22 cellular contexts compared by ENCODE assay signal in the genomic region with DNA sequence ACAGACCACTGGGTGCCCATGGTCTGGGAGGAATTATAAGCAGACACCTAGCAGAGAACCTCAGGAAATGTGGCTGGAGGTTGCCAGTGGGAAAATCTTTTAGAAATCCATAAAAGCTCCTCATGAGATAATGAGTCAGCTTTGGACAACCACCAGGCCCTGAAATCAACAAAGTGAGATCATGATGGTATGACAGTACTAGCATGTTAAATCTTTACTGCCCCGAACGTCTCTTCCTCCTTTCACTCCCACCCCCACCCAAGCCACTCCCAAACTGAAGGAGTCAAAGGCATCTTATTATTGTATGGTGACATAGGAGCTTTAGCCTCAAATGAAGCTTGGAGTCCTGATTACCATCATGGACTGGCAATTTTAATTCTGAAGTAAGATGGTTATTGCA.
A peak's percentile ranks its signal among the peaks of the same experiment; 100 is the strongest.
DNase-seq lines count a peak whose midpoint lies in the region; ATAC-seq and TF ChIP-seq lines count a peak whose summit lies in the region.
"Had no signal": no experiment of that assay in that cellular context is flagged by ENCODE, and none has a peak within 500 bp of the region (broad histone marks: within the 10 kb centered on the region; RNA-seq: fewer than 3 reads in every experiment).

No MANE protein-coding gene starts in this region.

- H2BK5ac ChIP-seq in mesenchymal stem cell (ENCODE audit: low read depth, low read length, poor library complexity, severe bottlenecking): no peak overlapping the region

- H3K4me1 ChIP-seq in mesenchymal stem cell (ENCODE audit: control insufficient read depth, insufficient read depth, low read depth, low read length): no peaks in the 10 kb centered on the region
- H3K4me1 ChIP-seq: sigmoid colon had no signal

- no peak overlapping the region for H3K4me3 Mint-ChIP-seq in immature natural killer cell
- no peak overlapping the region for H3K4me3 Mint-ChIP-seq in activated T-helper 1 cell treated with anti-CD3 and anti-CD28 coated beads, Interleukin-12 subunit alpha, Interleukin-12 subunit beta, Interleukin-2, Interleukin-4 antibody, amounts not matched to agents 30 ng/mL and 10 ng/mL and 1 ng/mL, durations not matched to agents 14 hours and 24 hours and 36 hours
- H3K4me3 Mint-ChIP-seq: activated CD4-positive, alpha-beta T cell treated with anti-CD3 and anti-CD28 coated beads, Interleukin-2, amount 10 ng/mL, durations not matched to agents 7 days and 5 days; activated naive CD4-positive, alpha-beta T cell treated with anti-CD3 and anti-CD28 coated beads, Interleukin-2, amount 10 ng/mL, durations not matched to agents 7 days and 5 days had no signal

- no peak overlapping the region for H3K4me3 ChIP-seq in AG04450 (ENCODE audit: low read depth, low read length)
- no peak overlapping the region for H3K4me3 ChIP-seq in choroid plexus epithelial cell (ENCODE audit: low read depth, low read length)
- H3K4me3 ChIP-seq in mesenchymal stem cell (ENCODE audit: insufficient read depth in 1 of 2, low read depth in 1 of 2, low read length in 2 of 2): no peak overlapping the region
- H3K4me3 ChIP-seq: cardiac muscle cell, sigmoid colon had no signal

- no peak overlapping the region for H3K27ac ChIP-seq in AG04450 (ENCODE audit: low read depth, low read length)
- no peak overlapping the region for H3K27ac ChIP-seq in mesenchymal stem cell (ENCODE audit: low read length, poor library complexity, severe bottlenecking)
- H3K27ac ChIP-seq: cardiac muscle cell, sigmoid colon had no signal

- H4K91ac ChIP-seq in mesenchymal stem cell (ENCODE audit: low read length): no peak overlapping the region

- H3K9me3 ChIP-seq in AG04450 (ENCODE audit: control insufficient read depth, insufficient read depth, low read length) (no peaks in the 10 kb centered on the region), mesenchymal stem cell (ENCODE audit: control insufficient read depth, low read length) (no peaks in the 10 kb centered on the region)
- H3K9me3 ChIP-seq: sigmoid colon had no signal

- no peak overlapping the region for H2BK120ac ChIP-seq in mesenchymal stem cell (ENCODE audit: low read depth, low read length)

- no CpG with 5 or more reads among the region's 2 CpGs for WGBS in mesenchymal stem cell

- no peak overlapping the region for H2BK15ac ChIP-seq in mesenchymal stem cell (ENCODE audit: low read depth, poor library complexity, severe bottlenecking)

- intact Hi-C loops in activated T-helper 1 cell treated with anti-CD3 and anti-CD28 coated beads, Interleukin-12 subunit alpha, Interleukin-12 subunit beta, Interleukin-2, Interleukin-4 antibody, amounts not matched to agents 30 ng/mL and 10 ng/mL and 1 ng/mL, durations not matched to agents 14 hours and 24 hours and 36 hours (cut with micrococcal nuclease): no loop called here

- no peak overlapping the region for H3K14ac ChIP-seq in mesenchymal stem cell (ENCODE audit: low read length in 2 of 2)

- H3K23ac ChIP-seq in mesenchymal stem cell (ENCODE audit: low read length in 2 of 2): no peak overlapping the region

- no peak overlapping the region for H3K27ac Mint-ChIP-seq in immature natural killer cell
- no peak overlapping the region for H3K27ac Mint-ChIP-seq in activated T-helper 1 cell treated with anti-CD3 and anti-CD28 coated beads, Interleukin-12 subunit alpha, Interleukin-12 subunit beta, Interleukin-2, Interleukin-4 antibody, amounts not matched to agents 30 ng/mL and 10 ng/mL and 1 ng/mL, durations not matched to agents 14 hours and 24 hours and 36 hours
- H3K27ac Mint-ChIP-seq: activated CD4-positive, alpha-beta T cell treated with anti-CD3 and anti-CD28 coated beads, Interleukin-2, amount 10 ng/mL, durations not matched to agents 7 days and 5 days; activated naive CD4-positive, alpha-beta T cell treated with anti-CD3 and anti-CD28 coated beads, Interleukin-2, amount 10 ng/mL, durations not matched to agents 7 days and 5 days had no signal

- H3K27me3 Mint-ChIP-seq in immature natural killer cell (ENCODE audit: low read depth in 3 of 3): no peaks in the 10 kb centered on the region
- no peaks in the 10 kb centered on the region for H3K27me3 Mint-ChIP-seq in activated T-helper 1 cell treated with anti-CD3 and anti-CD28 coated beads, Interleukin-12 subunit alpha, Interleukin-12 subunit beta, Interleukin-2, Interleukin-4 antibody, amounts not matched to agents 30 ng/mL and 10 ng/mL and 1 ng/mL, durations not matched to agents 14 hours and 24 hours and 36 hours (ENCODE audit: insufficient read depth)
- H3K27me3 Mint-ChIP-seq: activated CD4-positive, alpha-beta T cell treated with anti-CD3 and anti-CD28 coated beads, Interleukin-2, amount 10 ng/mL, durations not matched to agents 7 days and 5 days; activated naive CD4-positive, alpha-beta T cell treated with anti-CD3 and anti-CD28 coated beads, Interleukin-2, amount 10 ng/mL, durations not matched to agents 7 days and 5 days had no signal

- H4K8ac ChIP-seq in mesenchymal stem cell (ENCODE audit: low read length): no peak overlapping the region

- no peak overlapping the region for H3K18ac ChIP-seq in mesenchymal stem cell (ENCODE audit: low read depth in 1 of 2, low read length in 2 of 2)

- H3K27me3 ChIP-seq in AG04450 (ENCODE audit: control insufficient read depth, insufficient read depth, low read length) (no peaks in the 10 kb centered on the region), mesenchymal stem cell (ENCODE audit: control insufficient read depth in 1 of 2, insufficient read depth in 1 of 2, low read length in 2 of 2) (no peaks in the 10 kb centered on the region)
- H3K27me3 ChIP-seq: cardiac muscle cell, sigmoid colon had no signal

- H2AK5ac ChIP-seq in mesenchymal stem cell (ENCODE audit: low read length, severe bottlenecking): no peak overlapping the region

- H2AFZ ChIP-seq in mesenchymal stem cell (ENCODE audit: low read depth, low read length): no peak overlapping the region

- H3K4me2 ChIP-seq in mesenchymal stem cell (ENCODE audit: low read length, poor library complexity, severe bottlenecking): no peak overlapping the region

- no peak for ATAC-seq in HG03520 (IDR thresholded peaks at IDR 0.05; ENCODE audit: unreplicated experiment)

- no peaks in the 10 kb centered on the region for H3K79me1 ChIP-seq in mesenchymal stem cell (replicated peaks; ENCODE audit: low read length, poor library complexity, severe bottlenecking)

- TF ChIP-seq CTCF in AG04450 (IDR thresholded peaks at IDR 0.05; ENCODE audit: low read depth, low read length) (no peak), choroid plexus epithelial cell (conservative IDR thresholded peaks at IDR 0.05; ENCODE audit: low read depth, low read length) (no peak)

- no peaks in the 10 kb centered on the region for H3K36me3 ChIP-seq in mesenchymal stem cell (ENCODE audit: control insufficient read depth in 1 of 2, insufficient read depth in 2 of 2, low read depth in 1 of 2, low read length in 2 of 2)
- H3K36me3 ChIP-seq: cardiac muscle cell, sigmoid colon had no signal

- H2BK12ac ChIP-seq in mesenchymal stem cell (ENCODE audit: low read length in 2 of 2): no peak overlapping the region

- peak overlapping the region; percentile 62 for H3K9ac ChIP-seq in mesenchymal stem cell (ENCODE audit: low read length)

- DNase-seq in AG04450 (ENCODE audit: low read depth, low spot score): peak; percentile 15
- DNase-seq in HT1080 (ENCODE audit: low read depth): peak; percentile 82
- DNase-seq in choroid plexus epithelial cell (ENCODE audit: low read depth): peak; percentile 67
- DNase-seq in mesenchymal stem cell: peak; percentile 62
- no peak for DNase-seq in immature natural killer cell
- DNase-seq in DMS 273 treated with DMSO at 0.1 percent for 48 hours (lab: John Stamatoyannopoulos, UW): no peak
- DNase-seq in activated T-helper 1 cell treated with anti-CD3 and anti-CD28 coated beads, Interleukin-12 subunit alpha, Interleukin-12 subunit beta, Interleukin-2, Interleukin-4 antibody, amounts not matched to agents 30 ng/mL and 10 ng/mL and 1 ng/mL, durations not matched to agents 14 hours and 24 hours and 36 hours (ENCODE audit: low spot score): no peak
- DNase-seq: activated CD4-positive, alpha-beta T cell treated with anti-CD3 and anti-CD28 coated beads, Interleukin-2, amount 10 ng/mL, durations not matched to agents 7 days and 5 days; activated naive CD4-positive, alpha-beta T cell treated with anti-CD3 and anti-CD28 coated beads, Interleukin-2, amount 10 ng/mL, durations not matched to agents 7 days and 5 days; activated T-cell treated with anti-CD3 and anti-CD28 coated beads for 4 hours; COR-L47; effector memory CD4-positive, alpha-beta T cell; GDM1; KG1; NCI-H146; NCI-H446 treated with DMSO at 0.1 percent for 48 hours; sigmoid colon; stimulated activated CD4-positive, alpha-beta T cell treated with anti-CD3 and anti-CD28 coated beads, Interleukin-4, amount 100 ng/mL, for 1 hour; stimulated activated CD8-positive, alpha-beta memory T cell treated with anti-CD3 and anti-CD28 coated beads, Interleukin-4, amount 100 ng/mL, for 48 hours; T-helper 9 cell had no signal

- peaks cover 2 to 48% (median 10%) of the 10 kb centered on the region in 6 donors for H3K9me3 Mint-ChIP-seq in immature natural killer cell
- peaks cover 4% of the 10 kb centered on the region for H3K9me3 Mint-ChIP-seq in activated T-helper 1 cell treated with anti-CD3 and anti-CD28 coated beads, Interleukin-12 subunit alpha, Interleukin-12 subunit beta, Interleukin-2, Interleukin-4 antibody, amounts not matched to agents 30 ng/mL and 10 ng/mL and 1 ng/mL, durations not matched to agents 14 hours and 24 hours and 36 hours

- CTCF ChIA-PET in AG04450 (lab: Charles Lee): interaction anchor here (0.6 to 1.3 kb wide), 3 partner anchors 84 to 892 kb away, joined by 3 to 9 read pairs (median 4); no protein-coding TSS in a partner anchor

- H3K36me3 Mint-ChIP-seq in immature natural killer cell: peaks cover 0 to 3% (median 0%) of the 10 kb centered on the region in 3 donors
- H3K36me3 Mint-ChIP-seq in activated T-helper 1 cell treated with anti-CD3 and anti-CD28 coated beads, Interleukin-12 subunit alpha, Interleukin-12 subunit beta, Interleukin-2, Interleukin-4 antibody, amounts not matched to agents 30 ng/mL and 10 ng/mL and 1 ng/mL, durations not matched to agents 14 hours and 24 hours and 36 hours (ENCODE audit: low read depth): no peaks in the 10 kb centered on the region
- H3K36me3 Mint-ChIP-seq: activated naive CD4-positive, alpha-beta T cell treated with anti-CD3 and anti-CD28 coated beads, Interleukin-2, amount 10 ng/mL, durations not matched to agents 7 days and 5 days had no signal

- H3K4me1 Mint-ChIP-seq in immature natural killer cell: no peaks in the 10 kb centered on the region
- no peaks in the 10 kb centered on the region for H3K4me1 Mint-ChIP-seq in activated T-helper 1 cell treated with anti-CD3 and anti-CD28 coated beads, Interleukin-12 subunit alpha, Interleukin-12 subunit beta, Interleukin-2, Interleukin-4 antibody, amounts not matched to agents 30 ng/mL and 10 ng/mL and 1 ng/mL, durations not matched to agents 14 hours and 24 hours and 36 hours (ENCODE audit: low read depth)
- H3K4me1 Mint-ChIP-seq: activated CD4-positive, alpha-beta T cell treated with anti-CD3 and anti-CD28 coated beads, Interleukin-2, amount 10 ng/mL, durations not matched to agents 7 days and 5 days; activated naive CD4-positive, alpha-beta T cell treated with anti-CD3 and anti-CD28 coated beads, Interleukin-2, amount 10 ng/mL, durations not matched to agents 7 days and 5 days had no signal

- H3K4ac ChIP-seq in mesenchymal stem cell (ENCODE audit: low read depth in 1 of 2, low read length in 2 of 2): no peak overlapping the region

- POLR2A ChIA-PET in AG04450 (lab: Yijun Ruan, JAX): interaction anchor here (0.7 kb wide), 1 partner anchor 1051 kb away, joined by 11 read pairs; no protein-coding TSS in a partner anchor

Comparison
In these comparisons a context has a peak if more than half of its experiments do, and no peak if none do; other contexts are left out.
1. DNase-seq: peak in AG04450 (single experiment), HT1080 (single experiment), choroid plexus epithelial cell (single experiment) and mesenchymal stem cell (single experiment); none in immature natural killer cell (0 of 3), DMS 273 treated with DMSO at 0.1 percent for 48 hours (single experiment) and activated T-helper 1 cell treated with anti-CD3 and anti-CD28 coated beads, Interleukin-12 subunit alpha, Interleukin-12 subunit beta, Interleukin-2, Interleukin-4 antibody, amounts not matched to agents 30 ng/mL and 10 ng/mL and 1 ng/mL, durations not matched to agents 14 hours and 24 hours and 36 hours (single experiment).